26 cellular contexts compared by ENCODE assay signal in the genomic region with DNA sequence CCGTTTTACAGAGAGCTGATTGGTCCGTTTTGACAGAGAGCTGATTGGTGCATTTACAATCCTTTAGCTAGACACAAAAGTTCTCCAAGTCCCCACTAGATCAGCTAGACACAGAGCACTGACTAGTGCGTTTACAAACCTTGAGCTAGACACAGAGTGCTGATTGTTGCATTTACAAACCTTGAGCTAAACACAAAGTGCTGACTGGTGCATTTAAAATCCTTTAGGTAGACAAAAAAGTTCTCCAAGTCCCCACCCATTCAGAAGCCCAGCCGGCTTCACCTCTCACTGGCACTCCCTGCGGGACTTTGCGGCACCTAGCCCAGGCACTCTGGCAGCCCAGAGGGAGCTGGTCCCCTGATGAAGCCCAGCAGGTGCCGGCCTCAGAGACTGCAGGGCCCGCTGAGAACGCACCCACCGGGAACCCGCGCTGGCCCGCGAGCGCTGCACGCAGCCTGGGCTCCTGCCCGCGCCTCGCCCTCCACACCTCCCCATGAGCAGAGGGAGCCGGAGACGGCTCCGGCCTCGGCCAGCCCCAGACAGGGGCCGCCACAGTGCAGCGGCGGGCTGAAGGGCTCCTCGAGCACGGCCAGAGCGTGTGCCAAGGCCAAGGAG.
DNase-seq lines count a peak whose midpoint lies in the region; ATAC-seq, FAIRE-seq and TF ChIP-seq lines count a peak whose summit lies in the region.
"Had no signal": no experiment of that assay in that cellular context is flagged by ENCODE, and none has a peak within 500 bp of the region (broad histone marks: within the 10 kb centered on the region; RNA-seq: fewer than 3 reads in every experiment).

No MANE protein-coding gene starts in this region.

- WGBS in K562 (ENCODE audit: insufficient coverage, low coverage, missing lambda C conversion rate): 4% methylated on average over 25 of the region's 29 CpGs
- WGBS in neuronal stem cell (ENCODE audit: extremely low coverage in 2 of 2, insufficient read length in 2 of 2, insufficient replicate concordance in 1 of 2), 2 donors: no CpG with 5 or more reads among the region's 29 CpGs

- H3K79me2 ChIP-seq in K562 (ENCODE audit: control insufficient read depth, insufficient read depth, low read length): no peaks in the 10 kb centered on the region

- H3K4me3 ChIP-seq in K562 (no peak overlapping the region), neuronal stem cell (ENCODE audit: low read length in 2 of 2) (no peak overlapping the region)
- H3K4me3 ChIP-seq: BLaER1 treated with 17β-estradiol and CSF1 and Interleukin-3, amounts not matched to agents 10 nM and 100 nM; GM23248 had no signal

- no peak for TF ChIP-seq POLR2A in K562 (conservative IDR thresholded peaks at IDR 0.05)

- H2BK12ac ChIP-seq in neuronal stem cell (ENCODE audit: low read length): no peak overlapping the region

- no peaks in the 10 kb centered on the region for H3K27me3 ChIP-seq in K562 (ENCODE audit: control insufficient read depth in 2 of 2, insufficient read depth in 2 of 2, low read length in 2 of 2)
- H3K27me3 ChIP-seq in neuronal stem cell (ENCODE audit: control insufficient read depth in 3 of 3, insufficient read depth in 3 of 3, low read depth in 1 of 3, low read length in 3 of 3): no peaks in the 10 kb centered on the region
- H3K27me3 ChIP-seq: BE2C; BLaER1 treated with 17β-estradiol and CSF1 and Interleukin-3, amounts not matched to agents 10 nM and 100 nM had no signal

- no peak for ATAC-seq in activated CD4-positive, alpha-beta T cell treated with anti-CD3 and anti-CD28 coated beads for 36 hours
- ATAC-seq in K562 (no peak), GM18498 (IDR thresholded peaks at IDR 0.05; ENCODE audit: unreplicated experiment) (no peak)

- no peak overlapping the region for H2AK5ac ChIP-seq in neuronal stem cell (ENCODE audit: low read depth, low read length)

- TF ChIP-seq CTCF in K562 (IDR thresholded peaks at IDR 0.05 in 2 of 3, conservative IDR thresholded peaks at IDR 0.05 in 1 of 3; ENCODE audit: insufficient read depth in 2 of 3, low read depth in 1 of 3, low read length in 3 of 3): no peak

- H3K36me3 ChIP-seq in K562 (ENCODE audit: control insufficient read depth, insufficient read depth, low read length): no peaks in the 10 kb centered on the region
- H3K36me3 ChIP-seq in neuronal stem cell (replicated peaks in 1 of 2; ENCODE audit: control insufficient read depth in 2 of 2, insufficient read depth in 2 of 2, low read length in 2 of 2): no peaks in the 10 kb centered on the region
- H3K36me3 ChIP-seq: BE2C; BLaER1 treated with 17β-estradiol and CSF1 and Interleukin-3, amounts not matched to agents 10 nM and 100 nM had no signal

- H4K20me1 ChIP-seq in K562 (replicated peaks; ENCODE audit: control insufficient read depth, insufficient read depth, low read length): no peaks in the 10 kb centered on the region
- H4K20me1 ChIP-seq: BLaER1 treated with 17β-estradiol and CSF1 and Interleukin-3, amounts not matched to agents 10 nM and 100 nM had no signal

- no peaks in the 10 kb centered on the region for H3K9me1 ChIP-seq in K562 (ENCODE audit: control insufficient read depth, insufficient read depth, low read length)

- H3K9ac ChIP-seq in K562 (ENCODE audit: insufficient read depth in 1 of 2, low read depth in 2 of 2, low read length in 2 of 2) (no peak overlapping the region), neuronal stem cell (ENCODE audit: low read depth, low read length, poor library complexity) (no peak overlapping the region)
- H3K9ac ChIP-seq: BLaER1 treated with 17β-estradiol and CSF1 and Interleukin-3, amounts not matched to agents 10 nM and 100 nM; GM23248 had no signal

- peak overlapping the region; percentile 16 for H3K23ac ChIP-seq in neuronal stem cell (ENCODE audit: low read depth, low read length, poor library complexity)

- H4K8ac ChIP-seq in neuronal stem cell (ENCODE audit: low read depth, low read length): no peak overlapping the region

- H3K9me3 Mint-ChIP-seq in activated CD4-positive, alpha-beta T cell treated with anti-CD3 and anti-CD28 coated beads, Interleukin-2, amount 10 ng/mL, durations not matched to agents 24 days and 14 days: no peaks in the 10 kb centered on the region
- H3K9me3 Mint-ChIP-seq in activated CD4-positive, alpha-beta T cell treated with anti-CD3 and anti-CD28 coated beads for 36 hours (ENCODE audit: low read depth): peaks cover 4% of the 10 kb centered on the region
- no peaks in the 10 kb centered on the region for H3K9me3 Mint-ChIP-seq in activated T-helper 2 cell treated with anti-CD3 and anti-CD28 coated beads, Interferon-gamma antibody, Interleukin-2, Interleukin-4, amounts not matched to agents 10 μg/mL and 5 μg/mL and 100 μg/mL, durations not matched to agents 14 hours and 24 hours and 36 hours

- no peak overlapping the region for H3K27ac ChIP-seq in K562 (ENCODE audit: extremely low read depth, low read depth, low read length)
- H3K27ac ChIP-seq in neuronal stem cell (replicated peaks; ENCODE audit: low read length): no peak overlapping the region
- H3K27ac ChIP-seq: 22Rv1; BLaER1 treated with 17β-estradiol and CSF1 and Interleukin-3, amounts not matched to agents 10 nM and 100 nM; GM23248 had no signal

- no peak for TF ChIP-seq EP300 in K562 (IDR thresholded peaks at IDR 0.05; ENCODE audit: low read length)

- POLR2A ChIA-PET in activated CD4-positive, alpha-beta T cell treated with anti-CD3 and anti-CD28 coated beads for 36 hours (lab: Charles Lee): no interaction called here
- POLR2A ChIA-PET in K562 (lab: Yijun Ruan, JAX): no interaction called here

- in situ Hi-C loops in K562 (cut with MboI): no loop called here

- DNase-seq in activated CD4-positive, alpha-beta T cell treated with anti-CD3 and anti-CD28 coated beads, Interleukin-2, amount 10 ng/mL, durations not matched to agents 24 days and 14 days: peak; percentile 28
- no peak for DNase-seq in activated CD4-positive, alpha-beta T cell treated with anti-CD3 and anti-CD28 coated beads for 36 hours
- DNase-seq in K562 (ENCODE audit: extremely low read depth in 1 of 4, low spot score in 3 of 4) (no peak), neuronal stem cell (ENCODE audit: low spot score) (no peak), urothelium cell line (ENCODE audit: low spot score) (no peak), mucosa of gallbladder (ENCODE audit: low spot score) (no peak)
- DNase-seq in activated T-helper 2 cell treated with anti-CD3 and anti-CD28 coated beads, Interferon-gamma antibody, Interleukin-2, Interleukin-4, amounts not matched to agents 10 μg/mL and 5 μg/mL and 100 μg/mL, durations not matched to agents 14 hours and 24 hours and 36 hours (ENCODE audit: low spot score): no peak
- DNase-seq: ACHN; AML-193; BE2C; Calu3; CD4-positive, alpha-beta T cell; CD8-positive, alpha-beta memory T cell; DMS53; DMS79 treated with DMSO at 0.1 percent for 48 hours; GF-D8; GM23248; H7; HCEC 1CT had no signal

- H3K27me3 Mint-ChIP-seq in activated CD4-positive, alpha-beta T cell treated with anti-CD3 and anti-CD28 coated beads, Interleukin-2, amount 10 ng/mL, durations not matched to agents 24 days and 14 days: no peaks in the 10 kb centered on the region
- H3K27me3 Mint-ChIP-seq in activated CD4-positive, alpha-beta T cell treated with anti-CD3 and anti-CD28 coated beads for 36 hours: no peaks in the 10 kb centered on the region
- no peaks in the 10 kb centered on the region for H3K27me3 Mint-ChIP-seq in activated T-helper 2 cell treated with anti-CD3 and anti-CD28 coated beads, Interferon-gamma antibody, Interleukin-2, Interleukin-4, amounts not matched to agents 10 μg/mL and 5 μg/mL and 100 μg/mL, durations not matched to agents 14 hours and 24 hours and 36 hours (ENCODE audit: low read depth)
- H3K27me3 Mint-ChIP-seq: CD4-positive, alpha-beta T cell; CD8-positive, alpha-beta memory T cell had no signal

- intact Hi-C loops in activated CD4-positive, alpha-beta T cell treated with anti-CD3 and anti-CD28 coated beads, Interleukin-2, amount 10 ng/mL, durations not matched to agents 24 days and 14 days (cut with micrococcal nuclease): no loop called here
- intact Hi-C loops in activated CD4-positive, alpha-beta T cell treated with anti-CD3 and anti-CD28 coated beads for 36 hours (cut with DNase I, micrococcal nuclease): no loop called here
- intact Hi-C loops in K562 (cut with micrococcal nuclease): no loop called here
- intact Hi-C loops in activated T-helper 2 cell treated with anti-CD3 and anti-CD28 coated beads, Interferon-gamma antibody, Interleukin-2, Interleukin-4, amounts not matched to agents 10 μg/mL and 5 μg/mL and 100 μg/mL, durations not matched to agents 14 hours and 24 hours and 36 hours (cut with micrococcal nuclease): no loop called here

- no peak overlapping the region for H4K91ac ChIP-seq in neuronal stem cell (ENCODE audit: low read depth, low read length, poor library complexity)

- H3K27ac Mint-ChIP-seq in activated CD4-positive, alpha-beta T cell treated with anti-CD3 and anti-CD28 coated beads, Interleukin-2, amount 10 ng/mL, durations not matched to agents 24 days and 14 days: no peak overlapping the region
- no peak overlapping the region for H3K27ac Mint-ChIP-seq in activated CD4-positive, alpha-beta T cell treated with anti-CD3 and anti-CD28 coated beads for 36 hours
- H3K27ac Mint-ChIP-seq in activated T-helper 2 cell treated with anti-CD3 and anti-CD28 coated beads, Interferon-gamma antibody, Interleukin-2, Interleukin-4, amounts not matched to agents 10 μg/mL and 5 μg/mL and 100 μg/mL, durations not matched to agents 14 hours and 24 hours and 36 hours: no peak overlapping the region
- H3K27ac Mint-ChIP-seq: CD14-positive monocyte; CD4-positive, alpha-beta T cell had no signal

- peak overlapping the region; percentile 78 for H3K4ac ChIP-seq in neuronal stem cell (ENCODE audit: low read length)

- H3K14ac ChIP-seq in neuronal stem cell (ENCODE audit: low read length): no peak overlapping the region

- H2BK15ac ChIP-seq in neuronal stem cell (ENCODE audit: low read length): no peak overlapping the region

- H2AFZ ChIP-seq in K562 (ENCODE audit: low read depth, low read length): no peak overlapping the region
- no peak overlapping the region for H2AFZ ChIP-seq in neuronal stem cell (ENCODE audit: low read length)
- H2AFZ ChIP-seq: GM23248 had no signal

- H3K4me2 ChIP-seq in K562 (ENCODE audit: insufficient read depth, low read length) (no peak overlapping the region), neuronal stem cell (ENCODE audit: insufficient read depth, low read length, poor library complexity, severe bottlenecking) (no peak overlapping the region)
- H3K4me2 ChIP-seq: BLaER1 treated with 17β-estradiol and CSF1 and Interleukin-3, amounts not matched to agents 10 nM and 100 nM had no signal

- no peak for FAIRE-seq in K562 (lab: Jason Lieb, UNC)
- FAIRE-seq in urothelium cell line (lab: Jason Lieb, UNC): peak; percentile 32
- FAIRE-seq: A204.1, GM12891, H1 had no signal

- no peaks in the 10 kb centered on the region for H3K4me1 Mint-ChIP-seq in activated CD4-positive, alpha-beta T cell treated with anti-CD3 and anti-CD28 coated beads, Interleukin-2, amount 10 ng/mL, durations not matched to agents 24 days and 14 days
- H3K4me1 Mint-ChIP-seq in activated CD4-positive, alpha-beta T cell treated with anti-CD3 and anti-CD28 coated beads for 36 hours: no peaks in the 10 kb centered on the region
- no peaks in the 10 kb centered on the region for H3K4me1 Mint-ChIP-seq in activated T-helper 2 cell treated with anti-CD3 and anti-CD28 coated beads, Interferon-gamma antibody, Interleukin-2, Interleukin-4, amounts not matched to agents 10 μg/mL and 5 μg/mL and 100 μg/mL, durations not matched to agents 14 hours and 24 hours and 36 hours (ENCODE audit: low read depth)
- H3K4me1 Mint-ChIP-seq: CD14-positive monocyte; CD8-positive, alpha-beta memory T cell had no signal

- no TSS peak for BruUV-seq in K562 (replicated peaks; lab: Mats Ljungman, UMichigan)

- H3K4me1 ChIP-seq in K562 (replicated peaks in 1 of 2; ENCODE audit: control insufficient read depth in 2 of 2, insufficient read depth in 2 of 2, low read length in 2 of 2) (no peaks in the 10 kb centered on the region), neuronal stem cell (ENCODE audit: control insufficient read depth in 2 of 2, insufficient read depth in 1 of 2, low read depth in 1 of 2, low read length in 2 of 2) (no peaks in the 10 kb centered on the region)
- H3K4me1 ChIP-seq: BE2C; BLaER1 treated with 17β-estradiol and CSF1 and Interleukin-3, amounts not matched to agents 10 nM and 100 nM had no signal

- H3K9me3 ChIP-seq in K562 (replicated peaks; ENCODE audit: control insufficient read depth, insufficient read depth, low read depth, low read length) (no peaks in the 10 kb centered on the region), neuronal stem cell (replicated peaks in 1 of 2; ENCODE audit: control insufficient read depth in 2 of 2, insufficient read depth in 1 of 2, low read depth in 1 of 2, low read length in 2 of 2) (peaks cover 0 to 4% of the 10 kb centered on the region in 2 donors)
- H3K9me3 ChIP-seq: BE2C had no signal

- no peaks in the 10 kb centered on the region for H3K36me3 Mint-ChIP-seq in activated CD4-positive, alpha-beta T cell treated with anti-CD3 and anti-CD28 coated beads, Interleukin-2, amount 10 ng/mL, durations not matched to agents 24 days and 14 days (ENCODE audit: low read depth)
- H3K36me3 Mint-ChIP-seq in activated CD4-positive, alpha-beta T cell treated with anti-CD3 and anti-CD28 coated beads for 36 hours (ENCODE audit: low read depth): no peaks in the 10 kb centered on the region
- H3K36me3 Mint-ChIP-seq in activated T-helper 2 cell treated with anti-CD3 and anti-CD28 coated beads, Interferon-gamma antibody, Interleukin-2, Interleukin-4, amounts not matched to agents 10 μg/mL and 5 μg/mL and 100 μg/mL, durations not matched to agents 14 hours and 24 hours and 36 hours (ENCODE audit: low read depth): no peaks in the 10 kb centered on the region
- H3K36me3 Mint-ChIP-seq: CD14-positive monocyte had no signal

- no peak overlapping the region for H2BK5ac ChIP-seq in neuronal stem cell (ENCODE audit: low read length)

- no peak for TF ChIP-seq RAD21 in K562 (CRISPR knock-in tag; conservative IDR thresholded peaks at IDR 0.05 in 1 of 2, IDR thresholded peaks at IDR 0.05 in 1 of 2)

- H2BK120ac ChIP-seq in neuronal stem cell (ENCODE audit: low read depth, low read length): no peak overlapping the region

- CTCF ChIA-PET in activated CD4-positive, alpha-beta T cell treated with anti-CD3 and anti-CD28 coated beads for 36 hours (lab: Charles Lee): no interaction called here
- CTCF ChIA-PET in K562 (lab: Yijun Ruan, JAX; ENCODE audit: low intra/inter-chr PET ratio): no interaction called here

- H3K18ac ChIP-seq in neuronal stem cell (ENCODE audit: low read length): no peak overlapping the region

- H3K79me1 ChIP-seq in neuronal stem cell (ENCODE audit: low read depth, low read length): no peaks in the 10 kb centered on the region

- no peak overlapping the region for H3K4me3 Mint-ChIP-seq in activated CD4-positive, alpha-beta T cell treated with anti-CD3 and anti-CD28 coated beads, Interleukin-2, amount 10 ng/mL, durations not matched to agents 24 days and 14 days
- no peak overlapping the region for H3K4me3 Mint-ChIP-seq in activated CD4-positive, alpha-beta T cell treated with anti-CD3 and anti-CD28 coated beads for 36 hours
- no peak overlapping the region for H3K4me3 Mint-ChIP-seq in activated T-helper 2 cell treated with anti-CD3 and anti-CD28 coated beads, Interferon-gamma antibody, Interleukin-2, Interleukin-4, amounts not matched to agents 10 μg/mL and 5 μg/mL and 100 μg/mL, durations not matched to agents 14 hours and 24 hours and 36 hours (ENCODE audit: low read depth)
- H3K4me3 Mint-ChIP-seq: CD14-positive monocyte; CD4-positive, alpha-beta T cell; CD8-positive, alpha-beta memory T cell had no signal
